10 cellular contexts compared by ENCODE assay signal in genomic region chr19:46511237-46511636, GRCh38. TPM values are rescaled to one million over a fixed set of nuclear protein-coding genes. Genes with fewer than 3 reads are reported as not detected.
"Had no signal": no experiment of that assay in that cellular context is flagged by ENCODE, and none has a peak within 500 bp of the region (broad histone marks: within the 10 kb centered on the region; RNA-seq: fewer than 3 reads in every experiment).

No MANE protein-coding gene starts in this region.

- H3K4me3 ChIP-seq: GM23248 had no signal

- DNase-seq: GM23248, GOT3, H7, H9, HCEC 1CT, HFFc6 had no signal

- H2AFZ ChIP-seq: GM23248 had no signal

- H3K9ac ChIP-seq: GM23248 had no signal

- H3K27ac ChIP-seq: GM23248 had no signal

- ATAC-seq: HCT116 had no signal

- H3K27ac Mint-ChIP-seq: H9, HFFc6 had no signal

- H3K4me3 Mint-ChIP-seq: H9, HFFc6 had no signal

- FAIRE-seq: H1, H54 had no signal

RNA-seq across cellular contexts. Expression of gene PNMA8B, which starts 15.6 kb away (rescaled TPM):
- total RNA-seq: H4 had no signal

RNA-seq across cellular contexts. Expression of gene PNMA8A, which starts 39.9 kb away (rescaled TPM):
- total RNA-seq: H4 had no signal
